Comparison of ENCODE assay signal across 19 cellular contexts in the genomic region with DNA sequence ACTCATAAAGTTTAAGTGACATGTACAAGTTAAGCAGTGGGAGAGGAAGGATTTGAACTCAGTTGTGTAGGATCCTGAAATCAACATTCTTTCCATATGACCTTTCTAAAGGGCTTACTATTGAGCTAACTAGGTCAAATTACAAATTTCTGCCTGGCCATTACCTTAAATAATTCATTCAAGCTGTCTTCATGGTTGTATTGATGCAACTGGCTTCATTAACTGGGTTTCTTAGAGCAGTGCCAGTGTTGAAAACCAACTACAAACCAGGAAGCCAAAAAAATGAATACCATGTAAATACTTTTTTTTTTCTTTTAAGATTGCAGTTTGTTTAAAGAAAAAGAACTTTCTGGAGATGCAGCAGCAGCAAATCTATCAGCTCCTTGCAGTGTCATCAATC.
DNase-seq lines count a peak whose midpoint lies in the region; FAIRE-seq and TF ChIP-seq lines count a peak whose summit lies in the region.
"Had no signal": no experiment of that assay in that cellular context is flagged by ENCODE, and none has a peak within 500 bp of the region (broad histone marks: within the 10 kb centered on the region; RNA-seq: fewer than 3 reads in every experiment).

No MANE protein-coding gene starts in this region.

- TF ChIP-seq POLR2A in H54 (IDR thresholded peaks at IDR 0.05; ENCODE audit: low read depth, low read length) (no peak), esophagus muscularis mucosa (IDR thresholded peaks at IDR 0.05; ENCODE audit: low read depth) (no peak)

- peaks cover 3% of the 10 kb centered on the region for H3K27me3 Mint-ChIP-seq in nephron progenitor cell (ENCODE audit: low read depth, poor library complexity)
- H3K27me3 Mint-ChIP-seq: CD4-positive, alpha-beta T cell had no signal

- no peaks in the 10 kb centered on the region for H3K9me3 ChIP-seq in esophagus muscularis mucosa
- H3K9me3 ChIP-seq: Caco-2 had no signal

- H3K27me3 ChIP-seq in esophagus muscularis mucosa = no peaks in the 10 kb centered on the region

- peak; percentile 31 for DNase-seq in AG09319 (ENCODE audit: extremely low read depth, low read depth)
- no peak for DNase-seq in H54 (ENCODE audit: insufficient read length, low spot score)
- peak; percentile 68 for DNase-seq in fibroblast of gingiva (ENCODE audit: low read depth)
- DNase-seq in nephron progenitor cell = no peak
- DNase-seq in activated naive CD4-positive, alpha-beta T cell treated with Interleukin-2 at 50 U/mL for 16 hours = no peak
- DNase-seq in stimulated activated CD4-positive, alpha-beta T cell treated with anti-CD3 and anti-CD28 coated beads, Interleukin-15, amount 100 ng/mL, for 24 hours = no peak
- DNase-seq in esophagus muscularis mucosa (ENCODE audit: extremely low spot score) = no peak
- DNase-seq: 8988T; AML-193; Caco-2; CD4-positive, alpha-beta T cell; GM23248; H7; HFFc6 had no signal

- no peaks in the 10 kb centered on the region for H3K36me3 ChIP-seq in esophagus muscularis mucosa

- FAIRE-seq in H54 (lab: Jason Lieb, UNC) = peak; percentile 30
- FAIRE-seq: D721Med, G401.6, GM12891 had no signal

- H3K9me3 Mint-ChIP-seq in nephron progenitor cell = no peaks in the 10 kb centered on the region
- H3K9me3 Mint-ChIP-seq: CD4-positive, alpha-beta T cell; HFFc6 had no signal

- no peak overlapping the region for H3K27ac ChIP-seq in esophagus muscularis mucosa (replicated peaks in 1 of 4)
- H3K27ac ChIP-seq: C4-2B, GM23248, HL-60 had no signal

- no peak for TF ChIP-seq EP300 in esophagus muscularis mucosa (IDR thresholded peaks at IDR 0.05)

- no peaks in the 10 kb centered on the region for H3K36me3 Mint-ChIP-seq in nephron progenitor cell (ENCODE audit: low read depth)

- intact Hi-C loops in esophagus muscularis mucosa (cut with DNase I) = no loop called here

- H3K4me3 Mint-ChIP-seq in nephron progenitor cell = no peak overlapping the region
- H3K4me3 Mint-ChIP-seq: CD4-positive, alpha-beta T cell; HFFc6 had no signal

- TF ChIP-seq CTCF in AG09319 (IDR thresholded peaks at IDR 0.05; ENCODE audit: low read depth, low read length) (no peak), nephron progenitor cell (IDR thresholded peaks at IDR 0.05) (no peak), esophagus muscularis mucosa (IDR thresholded peaks at IDR 0.05) (no peak)

- no peaks in the 10 kb centered on the region for H3K4me1 ChIP-seq in esophagus muscularis mucosa
- H3K4me1 ChIP-seq: Caco-2 had no signal

- no peak overlapping the region for H3K4me3 ChIP-seq in esophagus muscularis mucosa
- H3K4me3 ChIP-seq: GM23248 had no signal

- H3K4me1 Mint-ChIP-seq in nephron progenitor cell = no peaks in the 10 kb centered on the region

- peak overlapping the region; percentile 48 for H3K27ac Mint-ChIP-seq in nephron progenitor cell
- H3K27ac Mint-ChIP-seq: CD4-positive, alpha-beta T cell; HFFc6 had no signal

Comparison
In these comparisons a context has a peak if more than half of its experiments do, and no peak if none do; other contexts are left out.
1. DNase-seq: peak in AG09319 (single experiment) and fibroblast of gingiva (single experiment); none in H54 (single experiment), nephron progenitor cell (single experiment), activated naive CD4-positive, alpha-beta T cell treated with Interleukin-2 at 50 U/mL for 16 hours (single experiment), stimulated activated CD4-positive, alpha-beta T cell treated with anti-CD3 and anti-CD28 coated beads, Interleukin-15, amount 100 ng/mL, for 24 hours (single experiment) and esophagus muscularis mucosa (single experiment).